In the genomic region with DNA sequence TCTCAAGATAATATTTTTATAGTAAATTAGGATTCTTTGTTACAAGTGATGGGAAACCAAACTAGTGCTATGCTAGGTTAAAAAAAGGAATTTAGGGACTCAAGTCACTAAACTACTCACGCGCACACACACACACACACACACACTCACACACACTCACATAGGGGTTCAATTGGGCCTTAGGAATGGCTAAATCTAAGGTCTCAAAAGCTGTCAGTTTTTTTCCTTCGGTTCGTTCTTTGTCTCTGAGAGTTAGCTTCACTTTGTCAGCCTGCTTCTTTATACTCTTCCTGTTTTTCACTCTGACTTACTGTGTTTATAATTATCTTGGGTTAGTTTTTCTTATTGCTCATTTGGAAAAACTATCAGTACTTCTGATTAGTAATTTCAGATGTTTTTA, we compare ENCODE assay signal across 11 cellular contexts.
DNase-seq lines count a peak whose midpoint lies in the region; ATAC-seq and TF ChIP-seq lines count a peak whose summit lies in the region.
"Had no signal": no experiment of that assay in that cellular context is flagged by ENCODE, and none has a peak within 500 bp of the region (broad histone marks: within the 10 kb centered on the region; RNA-seq: fewer than 3 reads in every experiment).

No MANE protein-coding gene starts in this region.

- H3K9me3 ChIP-seq in CD4-positive, alpha-beta T cell (ENCODE audit: control insufficient read depth, low read length) = no peaks in the 10 kb centered on the region
- H3K9me3 ChIP-seq in RWPE2 (ENCODE audit: severe bottlenecking) = peaks cover 1% of the 10 kb centered on the region

- CTCF ChIA-PET in CD4-positive, alpha-beta T cell (lab: Charles Lee) = no interaction called here

- H3K27ac Mint-ChIP-seq in CD4-positive, alpha-beta T cell = peak overlapping the region; percentile 70
- H3K27ac Mint-ChIP-seq in progenitor cell of endocrine pancreas = peak overlapping the region; percentile 77

- H3K9me3 Mint-ChIP-seq in CD4-positive, alpha-beta T cell = no peaks in the 10 kb centered on the region
- H3K9me3 Mint-ChIP-seq in progenitor cell of endocrine pancreas (ENCODE audit: low read depth) = no peaks in the 10 kb centered on the region

- ATAC-seq in CD4-positive, alpha-beta T cell (ENCODE audit: poor library complexity) = no peak
- ATAC-seq in RWPE2 (ENCODE audit: low read depth) (no peak), HG02870 (IDR thresholded peaks at IDR 0.05; ENCODE audit: unreplicated experiment) (no peak), HG02678 (IDR thresholded peaks at IDR 0.05; ENCODE audit: unreplicated experiment) (no peak)

- POLR2A ChIA-PET in CD4-positive, alpha-beta T cell (lab: Charles Lee) = no interaction called here

- H3K36me3 Mint-ChIP-seq in CD4-positive, alpha-beta T cell (ENCODE audit: low read depth) = peaks cover 4% of the 10 kb centered on the region
- no peaks in the 10 kb centered on the region for H3K36me3 Mint-ChIP-seq in progenitor cell of endocrine pancreas (ENCODE audit: insufficient read depth)

- H3K27me3 Mint-ChIP-seq in CD4-positive, alpha-beta T cell = no peaks in the 10 kb centered on the region
- H3K27me3 Mint-ChIP-seq in progenitor cell of endocrine pancreas = no peaks in the 10 kb centered on the region

- no peaks in the 10 kb centered on the region; the same call in 1 of the 2 replicates for H3K36me3 ChIP-seq in RWPE2 (ENCODE audit: low read depth)

- no peaks in the 10 kb centered on the region for H3K27me3 ChIP-seq in CD4-positive, alpha-beta T cell (ENCODE audit: control insufficient read depth, insufficient read depth, low read length)
- H3K27me3 ChIP-seq in RWPE2 (ENCODE audit: insufficient read depth, poor library complexity, severe bottlenecking) = no peaks in the 10 kb centered on the region

- peak overlapping the region; percentile 39 for H3K4me3 Mint-ChIP-seq in CD4-positive, alpha-beta T cell
- H3K4me3 Mint-ChIP-seq in progenitor cell of endocrine pancreas (ENCODE audit: low read depth) = no peak overlapping the region

- peaks cover 55% of the 10 kb centered on the region for H3K4me1 ChIP-seq in RWPE2 (ENCODE audit: insufficient read depth, poor library complexity, severe bottlenecking)

- peaks cover 23% of the 10 kb centered on the region for H3K4me1 Mint-ChIP-seq in CD4-positive, alpha-beta T cell (ENCODE audit: low read depth)
- peaks cover 5% of the 10 kb centered on the region for H3K4me1 Mint-ChIP-seq in progenitor cell of endocrine pancreas (ENCODE audit: low read depth)

- no peak overlapping the region for H3K4me3 ChIP-seq in RWPE2 (ENCODE audit: severe bottlenecking)
- no peak overlapping the region for H3K4me3 ChIP-seq in fibroblast of mammary gland (ENCODE audit: control insufficient read depth, low read depth, low read length)

- no peak for DNase-seq in CD4-positive, alpha-beta T cell
- DNase-seq in RWPE2 (ENCODE audit: low spot score) = no peak
- DNase-seq in fibroblast of mammary gland (ENCODE audit: low read depth) = peak; percentile 31
- no peak for DNase-seq in progenitor cell of endocrine pancreas (ENCODE audit: low spot score, unreplicated experiment)
- DNase-seq in amniotic stem cell (lab: John Stamatoyannopoulos, UW) = no peak
- no peak for DNase-seq in NCI-H748 treated with DMSO at 0.1 percent for 48 hours (lab: John Stamatoyannopoulos, UW)
- DNase-seq: dermis blood vessel endothelial cell, hippocampal formation, NCI-H1694 treated with DMSO at 0.1 percent for 48 hours had no signal

- no peak for TF ChIP-seq CTCF in CD4-positive, alpha-beta T cell (IDR thresholded peaks at IDR 0.05)
- TF ChIP-seq CTCF in RWPE2 (IDR thresholded peaks at IDR 0.05; ENCODE audit: poor library complexity, severe bottlenecking) = no peak
- TF ChIP-seq CTCF in fibroblast of mammary gland (conservative IDR thresholded peaks at IDR 0.05; ENCODE audit: control insufficient read depth, insufficient read depth, low read depth, low read length) = no peak
- TF ChIP-seq CTCF in progenitor cell of endocrine pancreas (IDR thresholded peaks at IDR 0.05; ENCODE audit: unreplicated experiment) = no peak

- no peak overlapping the region for H3K27ac ChIP-seq in CD4-positive, alpha-beta T cell (ENCODE audit: low read depth, low read length)
- peak overlapping the region; percentile 92 for H3K27ac ChIP-seq in RWPE2 (ENCODE audit: poor library complexity, severe bottlenecking)

- intact Hi-C loops in CD4-positive, alpha-beta T cell (cut with DNase I, micrococcal nuclease) = no loop called here
